In genomic region chr6:130140084-130140483, GRCh38 we compare ENCODE assay signal across 30 cellular contexts.
DNase-seq lines count a peak whose midpoint lies in the region; ATAC-seq, FAIRE-seq and TF ChIP-seq lines count a peak whose summit lies in the region.
"Had no signal": no experiment of that assay in that cellular context is flagged by ENCODE, and none has a peak within 500 bp of the region (broad histone marks: within the 10 kb centered on the region; RNA-seq: fewer than 3 reads in every experiment).

No MANE protein-coding gene starts in this region.

- peak overlapping the region in 6 of 10 donors; percentile 54 to 98 (median 86) for H3K4me3 Mint-ChIP-seq in naive thymus-derived CD4-positive, alpha-beta T cell
- H3K4me3 Mint-ChIP-seq: brain, memory B cell had no signal

- no peaks in the 10 kb centered on the region for H3K27me3 Mint-ChIP-seq in naive thymus-derived CD4-positive, alpha-beta T cell
- H3K27me3 Mint-ChIP-seq: effector memory CD8-positive, alpha-beta T cell; memory B cell had no signal

- peaks cover 46 to 80% (median 69%) of the 10 kb centered on the region in 7 donors for H3K4me1 Mint-ChIP-seq in naive thymus-derived CD4-positive, alpha-beta T cell
- H3K4me1 Mint-ChIP-seq: brain had no signal

- H3K36me3 Mint-ChIP-seq in naive thymus-derived CD4-positive, alpha-beta T cell: peaks cover 8 to 67% (median 48%) of the 10 kb centered on the region in 5 donors

- ATAC-seq in naive thymus-derived CD4-positive, alpha-beta T cell: no peak
- ATAC-seq in HG03520 (IDR thresholded peaks at IDR 0.05; ENCODE audit: unreplicated experiment): no peak
- ATAC-seq: CD8-positive, alpha-beta T cell; effector memory CD8-positive, alpha-beta T cell; heart right ventricle; psoas muscle had no signal

- H3K9me3 ChIP-seq in endothelial cell of umbilical vein (replicated peaks; ENCODE audit: control insufficient read depth, insufficient read depth, low read length): no peaks in the 10 kb centered on the region
- H3K9me3 ChIP-seq in naive thymus-derived CD4-positive, alpha-beta T cell (ENCODE audit: control insufficient read depth in 2 of 3, low read length in 3 of 3): no peaks in the 10 kb centered on the region
- H3K9me3 ChIP-seq: colonic mucosa, heart right ventricle, neutrophil, psoas muscle, SJCRH30, tibial nerve had no signal

- peaks cover 0 to 12% (median 0%) of the 10 kb centered on the region in 11 donors for H3K9me3 Mint-ChIP-seq in naive thymus-derived CD4-positive, alpha-beta T cell
- H3K9me3 Mint-ChIP-seq: brain; CD8-positive, alpha-beta T cell; effector memory CD8-positive, alpha-beta T cell had no signal

- intact Hi-C loops in endothelial cell of umbilical vein (cut with micrococcal nuclease): no loop called here
- intact Hi-C loops in naive thymus-derived CD4-positive, alpha-beta T cell (cut with micrococcal nuclease): no loop called here

- no peak overlapping the region for H3K27ac ChIP-seq in endothelial cell of umbilical vein (ENCODE audit: insufficient read depth, low read depth, low read length)
- H3K27ac ChIP-seq in naive thymus-derived CD4-positive, alpha-beta T cell (ENCODE audit: low read depth, low read length): peak overlapping the region; percentile 70
- H3K27ac ChIP-seq: colonic mucosa, heart right ventricle, neutrophil, PC-9, psoas muscle, SJCRH30, tibial nerve had no signal

- H3K27ac Mint-ChIP-seq in naive thymus-derived CD4-positive, alpha-beta T cell: peak overlapping the region in 8 of 9 donors; percentile 68 to 97 (median 94)
- H3K27ac Mint-ChIP-seq: brain, memory B cell had no signal

- no peaks in the 10 kb centered on the region for H3K79me2 ChIP-seq in endothelial cell of umbilical vein (ENCODE audit: control insufficient read depth, insufficient read depth, low read length)

- no peak overlapping the region for H3K4me3 ChIP-seq in endothelial cell of umbilical vein (replicated peaks in 1 of 3; ENCODE audit: insufficient read depth in 1 of 3, low read depth in 1 of 3, low read length in 3 of 3)
- no peak overlapping the region for H3K4me3 ChIP-seq in naive thymus-derived CD4-positive, alpha-beta T cell (ENCODE audit: low read length)
- H3K4me3 ChIP-seq: colonic mucosa, heart right ventricle, PC-9, psoas muscle, SJCRH30, tibial nerve had no signal

- no peak overlapping the region for H2AFZ ChIP-seq in endothelial cell of umbilical vein (ENCODE audit: low read depth, low read length)
- H2AFZ ChIP-seq: PC-9 had no signal

- DNase-seq in GM03348 (ENCODE audit: low spot score) (peak; percentile 28), NOMO-1 treated with dmso at 0.1 percent for 144 hours (lab: John Stamatoyannopoulos, UW; ENCODE audit: unreplicated experiment) (peak; percentile 29), endothelial cell of umbilical vein (ENCODE audit: low read depth, low spot score) (no peak), DMS 273 treated with DMSO at 0.1 percent for 48 hours (lab: John Stamatoyannopoulos, UW) (no peak), H54 (ENCODE audit: insufficient read length, low spot score) (no peak)
- DNase-seq in naive thymus-derived CD4-positive, alpha-beta T cell: no peak
- DNase-seq in stimulated activated naive CD4-positive, alpha-beta T cell (lab: John Stamatoyannopoulos, UW): no peak
- DNase-seq: activated CD4-positive, alpha-beta T cell treated with anti-CD3 and anti-CD28 coated beads for 1 hour; activated gamma-delta T cell treated with Interleukin-2 at 50 U/mL for 16 hours; activated T-cell treated with anti-CD3 and anti-CD28 coated beads, Interleukin-2, amount 50 U/mL, for 1 hour; CD8-positive, alpha-beta T cell; colonic mucosa; DMS53; effector memory CD8-positive, alpha-beta T cell; GDM1; heart right ventricle; NCI-H1092; NCI-H2029 treated with DMSO at 0.1 percent for 48 hours; NCI-H345; NCI-H774; PC-9; psoas muscle; SJCRH30 had no signal

- dilution Hi-C loops in endothelial cell of umbilical vein (cut with MboI; ENCODE audit: extremely low pct_ligation_motif_present, low sequenced_read_pairs): no loop called here

- no peaks in the 10 kb centered on the region for H4K20me1 ChIP-seq in endothelial cell of umbilical vein (replicated peaks; ENCODE audit: control insufficient read depth, extremely low read depth, insufficient read depth, low read length)

- TF ChIP-seq CTCF in endothelial cell of umbilical vein (IDR thresholded peaks at IDR 0.05; ENCODE audit: extremely low read depth in 1 of 2, insufficient read depth in 1 of 2, low read depth in 1 of 2, low read length in 2 of 2): no peak

- FAIRE-seq in endothelial cell of umbilical vein (lab: Jason Lieb, UNC) (no peak), H54 (lab: Jason Lieb, UNC) (no peak)
- FAIRE-seq: GM18507, HTR-8/SVneo had no signal

- POLR2A ChIA-PET in endothelial cell of umbilical vein (lab: Charles Lee): no interaction called here
- POLR2A ChIA-PET in naive thymus-derived CD4-positive, alpha-beta T cell (lab: Charles Lee): interaction anchor here (0.9 to 1.0 kb wide), 2 partner anchors 9 to 80 kb away, joined by 3 to 4 read pairs; no protein-coding TSS in a partner anchor

- no peak overlapping the region for H3K4me2 ChIP-seq in endothelial cell of umbilical vein (ENCODE audit: insufficient read depth, low read length)
- H3K4me2 ChIP-seq: PC-9 had no signal

- no peaks in the 10 kb centered on the region for H3K9me1 ChIP-seq in endothelial cell of umbilical vein (replicated peaks; ENCODE audit: control insufficient read depth, extremely low read depth, insufficient read depth, low read length)

- peaks cover 16% of the 10 kb centered on the region in 2 experiments for H3K36me3 ChIP-seq in endothelial cell of umbilical vein (ENCODE audit: control insufficient read depth in 2 of 2, extremely low read depth in 1 of 2, insufficient read depth in 2 of 2, low read length in 2 of 2)
- H3K36me3 ChIP-seq in naive thymus-derived CD4-positive, alpha-beta T cell (ENCODE audit: control insufficient read depth in 2 of 3, insufficient read depth in 3 of 3, low read length in 3 of 3): peaks cover 0 to 16% (median 9%) of the 10 kb centered on the region in 3 experiments
- H3K36me3 ChIP-seq: colonic mucosa, neutrophil, SJCRH30 had no signal

- BruUV-seq in endothelial cell of umbilical vein (replicated peaks; lab: Mats Ljungman, UMichigan): TSS peak; percentile 37

- TF ChIP-seq POLR2A in endothelial cell of umbilical vein (IDR thresholded peaks at IDR 0.05; ENCODE audit: low read depth, low read length): no peak
- TF ChIP-seq POLR2A in H54 (IDR thresholded peaks at IDR 0.05; ENCODE audit: low read depth, low read length): no peak

- CTCF ChIA-PET in endothelial cell of umbilical vein (lab: Charles Lee): interaction anchor here (0.8 kb wide), 1 partner anchor 610 kb away, joined by 3 read pairs; no protein-coding TSS in a partner anchor
- CTCF ChIA-PET in naive thymus-derived CD4-positive, alpha-beta T cell (lab: Charles Lee): interaction anchor here (1.5 kb wide), 1 partner anchor 182 kb away, joined by 4 read pairs; no protein-coding TSS in a partner anchor

- no peak overlapping the region for H3K9ac ChIP-seq in endothelial cell of umbilical vein (replicated peaks; ENCODE audit: extremely low read depth, insufficient read depth, low read length)

- H3K4me1 ChIP-seq in endothelial cell of umbilical vein (ENCODE audit: control insufficient read depth, extremely low read depth, insufficient read depth, low read length): peaks cover 4% of the 10 kb centered on the region
- peaks cover 21 to 38% of the 10 kb centered on the region in 2 donors for H3K4me1 ChIP-seq in naive thymus-derived CD4-positive, alpha-beta T cell (ENCODE audit: control insufficient read depth in 2 of 2, insufficient read depth in 2 of 2, low read length in 2 of 2)
- H3K4me1 ChIP-seq: colonic mucosa, psoas muscle, SJCRH30, tibial nerve had no signal

- no peaks in the 10 kb centered on the region for H3K27me3 ChIP-seq in endothelial cell of umbilical vein (ENCODE audit: control insufficient read depth in 2 of 2, insufficient read depth in 2 of 2, low read length in 2 of 2)
- H3K27me3 ChIP-seq in naive thymus-derived CD4-positive, alpha-beta T cell (ENCODE audit: control insufficient read depth in 2 of 2, insufficient read depth in 2 of 2, low read length in 2 of 2): no peaks in the 10 kb centered on the region
- H3K27me3 ChIP-seq: colonic mucosa, heart right ventricle, neutrophil, SJCRH30, tibial nerve had no signal

TF ChIP-seq in endothelial cell of umbilical vein, 7 proteins besides CTCF, POLR2A, EP300 and RAD21:
- TF ChIP-seq GATA2 (IDR thresholded peaks at IDR 0.05; ENCODE audit: insufficient read depth, insufficient read length, low read depth, low read length) (no peak), MAX (IDR thresholded peaks at IDR 0.05; ENCODE audit: insufficient read depth, insufficient read length) (no peak), FOS (IDR thresholded peaks at IDR 0.05; ENCODE audit: borderline replicate concordance, insufficient read depth, low read length) (no peak), EZH2 (IDR thresholded peaks at IDR 0.05; ENCODE audit: borderline replicate concordance, low read depth, low read length, severe bottlenecking) (no peak), MYC (IDR thresholded peaks at IDR 0.05; ENCODE audit: low read depth, low read length) (no peak), POLR2AphosphoS5 (IDR thresholded peaks at IDR 0.05; ENCODE audit: insufficient read depth, low read depth, low read length) (no peak), JUN (IDR thresholded peaks at IDR 0.05; ENCODE audit: borderline replicate concordance, insufficient read depth, insufficient read length, low read depth) (no peak)
TF ChIP-seq in endothelial cell of umbilical vein: peak in this region for 0.

Comparison
In these comparisons a context has a peak if more than half of its experiments do, and no peak if none do; other contexts are left out.
1. DNase-seq: peak in GM03348 (single experiment) and NOMO-1 treated with dmso at 0.1 percent for 144 hours (single experiment); none in endothelial cell of umbilical vein (single experiment), naive thymus-derived CD4-positive, alpha-beta T cell (0 of 9), DMS 273 treated with DMSO at 0.1 percent for 48 hours (single experiment), stimulated activated naive CD4-positive, alpha-beta T cell (0 of 6) and H54 (single experiment).